Comparison of ENCODE assay signal across 23 cellular contexts in genomic region chr2:40043191-40043590, GRCh38.
A peak's percentile ranks its signal among the peaks of the same experiment; 100 is the strongest.
DNase-seq lines count a peak whose midpoint lies in the region; ATAC-seq and TF ChIP-seq lines count a peak whose summit lies in the region.
"Had no signal": no experiment of that assay in that cellular context is flagged by ENCODE, and none has a peak within 500 bp of the region (broad histone marks: within the 10 kb centered on the region; RNA-seq: fewer than 3 reads in every experiment).

No MANE protein-coding gene starts in this region.

- no peak overlapping the region for H2AFZ ChIP-seq in smooth muscle cell (ENCODE audit: low read depth)

- no peaks in the 10 kb centered on the region for H3F3A ChIP-seq in smooth muscle cell (ENCODE audit: low read depth)

- H3K27ac ChIP-seq in smooth muscle cell (ENCODE audit: low read depth) = no peak overlapping the region
- H3K27ac ChIP-seq in sigmoid colon = no peak overlapping the region
- H3K27ac ChIP-seq: esophagus muscularis mucosa, left lung, SJCRH30, skin epidermis had no signal

- no peak overlapping the region for H3K4me3 ChIP-seq in adipocyte (ENCODE audit: low read length)
- H3K4me3 ChIP-seq in foreskin fibroblast (ENCODE audit: low read depth in 1 of 2, low read length in 2 of 2) = no peak overlapping the region
- H3K4me3 ChIP-seq in smooth muscle cell = no peak overlapping the region
- no peak overlapping the region for H3K4me3 ChIP-seq in sigmoid colon
- H3K4me3 ChIP-seq: esophagus muscularis mucosa, left lung, SJCRH30, skin epidermis had no signal

- no peak overlapping the region for H3K4me2 ChIP-seq in smooth muscle cell

- TF ChIP-seq POLR2A in sigmoid colon (IDR thresholded peaks at IDR 0.05) = no peak

- DNase-seq in GM04503 (ENCODE audit: low read depth) (peak; percentile 59), adipocyte (ENCODE audit: low read depth) (peak; percentile 24), foreskin fibroblast (peak; percentile 73 to 76), smooth muscle cell (lab: John Stamatoyannopoulos, UW; ENCODE audit: unreplicated experiment) (no peak), sigmoid colon (no peak)
- DNase-seq in stimulated activated CD4-positive, alpha-beta T cell treated with anti-CD3 and anti-CD28 coated beads, Interleukin-4, amount 100 ng/mL, for 4 hours = no peak
- DNase-seq: activated CD4-positive, alpha-beta T cell treated with anti-CD3 and anti-CD28 coated beads, Interleukin-2, amount 50 U/mL, for 48 hours; activated CD4-positive, CD25-positive, alpha-beta regulatory T cell; activated naive CD4-positive, alpha-beta T cell treated with anti-CD3 and anti-CD28 coated beads for 36 hours; caudate nucleus; CD4-positive, alpha-beta T cell; left lung; NCI-H1105; NCI-H187 treated with DMSO at 0.1 percent for 48 hours; NCI-H2227 treated with DMSO at 0.1 percent for 48 hours; NCI-H69; SJCRH30; stimulated activated CD4-positive, alpha-beta T cell treated with anti-CD3 and anti-CD28 coated beads, Interleukin-1b, Interleukin-23, amount 100 ng/mL, for 48 hours; trophoblast cell had no signal

- H3K27me3 ChIP-seq in adipocyte (replicated peaks; ENCODE audit: control insufficient read depth, insufficient read depth, low read length) = no peaks in the 10 kb centered on the region
- peaks cover 4% of the 10 kb centered on the region for H3K27me3 ChIP-seq in smooth muscle cell (ENCODE audit: low read depth)
- no peaks in the 10 kb centered on the region for H3K27me3 ChIP-seq in sigmoid colon
- H3K27me3 ChIP-seq: esophagus muscularis mucosa, left lung, SJCRH30 had no signal

- no peak for TF ChIP-seq EP300 in sigmoid colon (IDR thresholded peaks at IDR 0.05)

- no peaks in the 10 kb centered on the region for H3K9me3 ChIP-seq in adipocyte (ENCODE audit: control insufficient read depth, low read length)
- H3K9me3 ChIP-seq in smooth muscle cell (replicated peaks; ENCODE audit: low read depth) = no peaks in the 10 kb centered on the region
- H3K9me3 ChIP-seq in sigmoid colon = no peaks in the 10 kb centered on the region
- H3K9me3 ChIP-seq: esophagus muscularis mucosa, left lung, SJCRH30 had no signal

- no peaks in the 10 kb centered on the region for H4K20me1 ChIP-seq in smooth muscle cell (ENCODE audit: low read depth)

- no peak for ATAC-seq in GM18517 (IDR thresholded peaks at IDR 0.05; ENCODE audit: unreplicated experiment)
- ATAC-seq: HCT116, left lung had no signal

- H3K4me1 ChIP-seq in adipocyte (ENCODE audit: control insufficient read depth, insufficient read depth, low read length) (peaks cover 16% of the 10 kb centered on the region), smooth muscle cell (ENCODE audit: low read depth) (no peaks in the 10 kb centered on the region), sigmoid colon (peaks cover 0 to 18% (median 7%) of the 10 kb centered on the region in 4 donors)
- H3K4me1 ChIP-seq: SJCRH30 had no signal

- TF ChIP-seq CTCF in foreskin fibroblast (IDR thresholded peaks at IDR 0.05; ENCODE audit: low read depth, low read length) (no peak), smooth muscle cell (IDR thresholded peaks at IDR 0.05; ENCODE audit: borderline replicate concordance, insufficient read depth, poor library complexity, severe bottlenecking) (no peak), sigmoid colon (IDR thresholded peaks at IDR 0.05) (no peak)

- H3K36me3 ChIP-seq in adipocyte (ENCODE audit: control insufficient read depth, insufficient read depth, low read length, severe bottlenecking) (no peaks in the 10 kb centered on the region), smooth muscle cell (ENCODE audit: low read depth) (no peaks in the 10 kb centered on the region), sigmoid colon (no peaks in the 10 kb centered on the region)
- H3K36me3 ChIP-seq: esophagus muscularis mucosa, left lung, SJCRH30 had no signal

- H3K9ac ChIP-seq in adipocyte (ENCODE audit: low read length) = no peak overlapping the region
- no peak overlapping the region for H3K9ac ChIP-seq in smooth muscle cell (ENCODE audit: low read depth)

- intact Hi-C loops in sigmoid colon (cut with DNase I) = no loop called here

- no peaks in the 10 kb centered on the region for H3K79me2 ChIP-seq in smooth muscle cell (ENCODE audit: low read depth)

- 85% methylated on average over 4 of the region's 4 CpGs for WGBS in smooth muscle cell (ENCODE audit: low lambda C conversion rate)
- WGBS in sigmoid colon, 2 donors = 82 to 85% methylated on average over 4 of the region's 4 CpGs

Comparison
In these comparisons a context has a peak if more than half of its experiments do, and no peak if none do; other contexts are left out.
1. DNase-seq: peak in GM04503 (single experiment), adipocyte (single experiment) and foreskin fibroblast (2 of 2); none in smooth muscle cell (single experiment), stimulated activated CD4-positive, alpha-beta T cell treated with anti-CD3 and anti-CD28 coated beads, Interleukin-4, amount 100 ng/mL, for 4 hours (0 of 2) and sigmoid colon (single experiment).